Comparison of ENCODE assay signal across 8 cellular contexts in the genomic region with DNA sequence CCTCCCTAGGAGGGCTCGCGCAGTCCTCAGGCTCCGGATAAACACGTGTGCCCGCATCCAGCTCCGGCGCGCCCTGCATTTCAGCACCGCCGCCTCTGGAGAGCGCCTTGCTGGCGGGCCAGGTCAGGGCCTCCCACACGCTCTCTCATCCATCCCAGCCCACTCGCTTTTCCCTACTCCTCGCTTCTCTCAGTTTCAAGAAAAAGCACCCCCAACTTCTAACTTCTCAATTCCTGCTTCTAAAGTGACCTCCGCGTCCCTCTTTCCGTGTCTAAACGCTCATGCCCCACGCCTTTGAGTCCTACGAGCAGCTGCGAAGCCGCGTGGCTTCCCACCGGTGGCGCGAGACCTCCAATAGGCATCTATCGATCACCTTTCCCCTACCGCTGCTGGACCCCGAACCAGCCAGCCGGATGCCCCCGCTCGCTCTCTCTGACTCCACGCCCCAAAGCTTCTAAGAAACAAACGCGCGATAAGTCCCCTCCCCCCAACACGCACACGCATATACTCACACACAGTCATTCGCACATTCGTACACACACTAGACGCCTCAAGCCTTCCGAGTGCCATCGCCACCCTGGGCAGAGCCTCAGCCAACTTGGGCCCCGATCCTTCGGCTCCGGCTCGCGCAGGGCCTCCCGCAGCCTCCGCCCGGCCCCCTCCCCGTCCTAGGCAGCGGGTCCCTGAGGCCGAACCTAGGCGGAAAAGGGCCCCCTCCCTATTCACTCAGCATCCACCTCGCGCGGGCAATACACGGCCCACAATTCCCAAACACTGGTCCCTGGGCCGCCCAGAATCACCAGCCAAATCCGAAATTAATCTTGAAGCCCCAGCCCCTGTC. TPM values are rescaled to one million over a fixed set of nuclear protein-coding genes. Genes with fewer than 3 reads are reported as not detected.
DNase-seq lines count a peak whose midpoint lies in the region; ATAC-seq and TF ChIP-seq lines count a peak whose summit lies in the region.

No MANE protein-coding gene starts in this region.

- ATAC-seq in left colon = peak; percentile 80
- ATAC-seq in HG02840 (IDR thresholded peaks at IDR 0.05; ENCODE audit: low FRiP score, unreplicated experiment) = no peak

- DNase-seq in AG09309 (ENCODE audit: low read depth) (no peak), left colon (peak; percentile 26 to 47), NCI-H774 (lab: John Stamatoyannopoulos, UW) (no peak)
- DNase-seq in Jurkat, Clone E6-1 (ENCODE audit: low read depth, low spot score) = peak; percentile 32
- DNase-seq in stimulated activated CD4-positive, alpha-beta T cell treated with anti-CD3 and anti-CD28 coated beads, Interleukin-12 subunit alpha, Interleukin-12 subunit beta, amount 100 ng/mL, for 48 hours (ENCODE audit: low read depth in 2 of 3, low spot score in 1 of 3) = peak in 2 of 3 donors; percentile 23 to 32

- H3K4me3 Mint-ChIP-seq in dendritic cell treated with granulocyte-macrophage colony-stimulating factor and Interleukin-4, amounts not matched to agents 40 ng/mL and 50 ng/mL, for 4 days = peak overlapping the region; percentile 40

- TF ChIP-seq CTCF in AG09309 (IDR thresholded peaks at IDR 0.05; ENCODE audit: control insufficient read depth, insufficient read depth, low read depth, low read length, missing control alignments) (no peak), VCaP (conservative IDR thresholded peaks at IDR 0.05) (peak; percentile 62)

- H3K27me3 Mint-ChIP-seq in dendritic cell treated with granulocyte-macrophage colony-stimulating factor and Interleukin-4, amounts not matched to agents 40 ng/mL and 50 ng/mL, for 4 days = peaks cover 61% of the 10 kb centered on the region

- H3K36me3 Mint-ChIP-seq in dendritic cell treated with granulocyte-macrophage colony-stimulating factor and Interleukin-4, amounts not matched to agents 40 ng/mL and 50 ng/mL, for 4 days (ENCODE audit: low read depth) = no peaks in the 10 kb centered on the region

- peak overlapping the region; percentile 81 for H3K27ac ChIP-seq in VCaP

- H3K27ac Mint-ChIP-seq in dendritic cell treated with granulocyte-macrophage colony-stimulating factor and Interleukin-4, amounts not matched to agents 40 ng/mL and 50 ng/mL, for 4 days = no peak overlapping the region

- peak overlapping the region; percentile 1; the same call in 1 of the 2 replicates for H3K4me3 ChIP-seq in AG09309 (ENCODE audit: control insufficient read depth, low read depth, low read length)
- no peak overlapping the region for H3K4me3 ChIP-seq in Jurkat, Clone E6-1 (ENCODE audit: low read length)

- intact Hi-C loops in dendritic cell treated with granulocyte-macrophage colony-stimulating factor and Interleukin-4, amounts not matched to agents 40 ng/mL and 50 ng/mL, for 4 days (cut with micrococcal nuclease) = loop anchor here (2.0 kb wide), 1 partner anchor 52 kb away; no protein-coding TSS in a partner anchor
- intact Hi-C loops in left colon (cut with DNase I, micrococcal nuclease) = no loop called here

- peaks cover 30% of the 10 kb centered on the region for H3K4me1 Mint-ChIP-seq in dendritic cell treated with granulocyte-macrophage colony-stimulating factor and Interleukin-4, amounts not matched to agents 40 ng/mL and 50 ng/mL, for 4 days (ENCODE audit: low read depth)

- H3K9me3 Mint-ChIP-seq in dendritic cell treated with granulocyte-macrophage colony-stimulating factor and Interleukin-4, amounts not matched to agents 40 ng/mL and 50 ng/mL, for 4 days = no peaks in the 10 kb centered on the region

RNA-seq across cellular contexts. Expression of a gene that starts 1.1 kb away (rescaled TPM):
- not detected for polyA plus RNA-seq in Jurkat, Clone E6-1 (2012; ENCODE audit: insufficient read depth, insufficient read length)
- under 1 TPM; 0.18 to 0.84 TPM for total RNA-seq in left colon

RNA-seq across cellular contexts. Expression of a gene that starts 55.2 kb away (rescaled TPM):
- polyA plus RNA-seq in Jurkat, Clone E6-1 (2012; ENCODE audit: insufficient read depth, insufficient read length) = 46.3 TPM
- total RNA-seq in left colon = 10 to 100 TPM; 53.4 to 56.3 TPM

Comparison
In these comparisons a context has a peak if more than half of its experiments do, and no peak if none do; other contexts are left out.
1. DNase-seq: peak in Jurkat, Clone E6-1 (single experiment), left colon (2 of 2) and stimulated activated CD4-positive, alpha-beta T cell treated with anti-CD3 and anti-CD28 coated beads, Interleukin-12 subunit alpha, Interleukin-12 subunit beta, amount 100 ng/mL, for 48 hours (2 of 3); none in AG09309 (single experiment) and NCI-H774 (single experiment).